Comparison of ENCODE assay signal across 20 cellular contexts in genomic region chr6:26514984-26515383, GRCh38. TPM values are rescaled to one million over a fixed set of nuclear protein-coding genes. Genes with fewer than 3 reads are reported as not detected.
DNase-seq lines count a peak whose midpoint lies in the region; ATAC-seq, FAIRE-seq and TF ChIP-seq lines count a peak whose summit lies in the region.
"Had no signal": no experiment of that assay in that cellular context is flagged by ENCODE, and none has a peak within 500 bp of the region (broad histone marks: within the 10 kb centered on the region; RNA-seq: fewer than 3 reads in every experiment).

No MANE protein-coding gene starts in this region.

- no peak overlapping the region for H3K4me3 Mint-ChIP-seq in astrocyte (ENCODE audit: unreplicated experiment)
- H3K4me3 Mint-ChIP-seq: CD4-positive, alpha-beta T cell had no signal

- TF ChIP-seq CTCF in A549 (IDR thresholded peaks at IDR 0.05): no peak
- TF ChIP-seq CTCF in astrocyte (IDR thresholded peaks at IDR 0.05; ENCODE audit: insufficient read depth, low read depth, low read length): no peak
- no peak for TF ChIP-seq CTCF in colonic mucosa (IDR thresholded peaks at IDR 0.05)

- ATAC-seq in A549: peak in 1 of 2 experiments; percentile 51; a peak in 3 of 6 replicates

- no peaks in the 10 kb centered on the region for H3K9me3 Mint-ChIP-seq in astrocyte (ENCODE audit: unreplicated experiment)
- H3K9me3 Mint-ChIP-seq: CD4-positive, alpha-beta T cell had no signal

- no peak overlapping the region for H3K27ac Mint-ChIP-seq in astrocyte (ENCODE audit: unreplicated experiment)
- H3K27ac Mint-ChIP-seq: CD4-positive, alpha-beta T cell had no signal

- TF ChIP-seq RAD21 in A549 (conservative IDR thresholded peaks at IDR 0.05 in 1 of 2, IDR thresholded peaks at IDR 0.05 in 1 of 2): no peak

- H3K79me2 ChIP-seq in astrocyte (ENCODE audit: insufficient read depth, low read length): no peaks in the 10 kb centered on the region

- H4K20me1 ChIP-seq in astrocyte (ENCODE audit: insufficient read depth, low read length): no peaks in the 10 kb centered on the region

- no peak for TF ChIP-seq POLR2A in A549 (IDR thresholded peaks at IDR 0.05; ENCODE audit: low read length)
- no peak for TF ChIP-seq POLR2A in GM12892 (IDR thresholded peaks at IDR 0.05; ENCODE audit: low read depth, low read length)

- no peak for TF ChIP-seq EP300 in A549 (IDR thresholded peaks at IDR 0.05)

- CTCF ChIA-PET in A549 (lab: Yijun Ruan, JAX): interaction anchor here (1.5 kb wide), 1 partner anchor 173 kb away, joined by 4 read pairs; no protein-coding TSS in a partner anchor

- H3K36me3 Mint-ChIP-seq in astrocyte (ENCODE audit: low read depth, unreplicated experiment): no peaks in the 10 kb centered on the region

- peaks cover 17% of the 10 kb centered on the region; the same call in 1 of the 3 replicates for H3K4me1 ChIP-seq in A549
- H3K4me1 ChIP-seq in astrocyte (ENCODE audit: insufficient read depth, low read length): no peaks in the 10 kb centered on the region
- no peaks in the 10 kb centered on the region for H3K4me1 ChIP-seq in colonic mucosa
- H3K4me1 ChIP-seq: SJCRH30 had no signal

- intact Hi-C loops in colonic mucosa (cut with DNase I): no loop called here

- H3K27ac ChIP-seq in A549 (no peak overlapping the region), astrocyte (ENCODE audit: low read depth, low read length) (no peak overlapping the region), colonic mucosa (no peak overlapping the region)
- H3K27ac ChIP-seq: GM23248, SJCRH30 had no signal

- H3K9me3 ChIP-seq in A549: no peaks in the 10 kb centered on the region
- H3K9me3 ChIP-seq in astrocyte (ENCODE audit: insufficient read depth, low read depth, low read length): no peaks in the 10 kb centered on the region
- no peaks in the 10 kb centered on the region for H3K9me3 ChIP-seq in colonic mucosa
- H3K9me3 ChIP-seq: SJCRH30 had no signal

- H3K27me3 ChIP-seq in astrocyte (ENCODE audit: insufficient read depth, low read length) (no peaks in the 10 kb centered on the region), colonic mucosa (no peaks in the 10 kb centered on the region)
- H3K27me3 ChIP-seq: SJCRH30 had no signal

- peaks cover 16% of the 10 kb centered on the region for H3K4me1 Mint-ChIP-seq in astrocyte (ENCODE audit: low read depth, unreplicated experiment)

- peak overlapping the region; percentile 30 for H2AFZ ChIP-seq in astrocyte (ENCODE audit: low read depth, low read length)
- H2AFZ ChIP-seq: GM23248 had no signal

- peaks cover 3% of the 10 kb centered on the region for H3K27me3 Mint-ChIP-seq in astrocyte (ENCODE audit: low read depth, unreplicated experiment)
- H3K27me3 Mint-ChIP-seq: CD4-positive, alpha-beta T cell had no signal

- H3K4me3 ChIP-seq in A549 (no peak overlapping the region), astrocyte (ENCODE audit: insufficient read depth, low read depth, low read length) (no peak overlapping the region), colonic mucosa (no peak overlapping the region)
- H3K4me3 ChIP-seq: GM23248, SJCRH30 had no signal

- FAIRE-seq in A549 (lab: Jason Lieb, UNC): no peak
- FAIRE-seq in astrocyte (lab: Jason Lieb, UNC): no peak
- FAIRE-seq in GM12892 (lab: Jason Lieb, UNC): no peak
- FAIRE-seq: GM19239 had no signal

- 31% methylated on average over 2 of the region's 2 CpGs for WGBS in A549 (ENCODE audit: missing lambda C conversion rate)

- H3K4me2 ChIP-seq in A549 (peak overlapping the region; percentile 19; the same call in 2 of the 3 replicates), astrocyte (ENCODE audit: low read length) (no peak overlapping the region)

- POLR2A ChIA-PET in A549 (lab: Yijun Ruan, JAX): no interaction called here

- H3K9ac ChIP-seq in astrocyte (ENCODE audit: low read length) (no peak overlapping the region), colonic mucosa (ENCODE audit: low read depth in 2 of 2, low read length in 2 of 2) (no peak overlapping the region)
- H3K9ac ChIP-seq: GM23248 had no signal

- DNase-seq in A549 (ENCODE audit: low read depth in 1 of 2, low spot score in 1 of 2): no peak
- DNase-seq in HuH-7 (ENCODE audit: low spot score): peak; percentile 59
- DNase-seq in astrocyte (ENCODE audit: low read depth): no peak
- DNase-seq in kidney glomerular epithelial cell (lab: John Stamatoyannopoulos, UW): peak; percentile 15
- no peak for DNase-seq in NCI-H446 treated with DMSO at 0.1 percent for 48 hours (lab: John Stamatoyannopoulos, UW)
- no peak for DNase-seq in colonic mucosa
- no peak for DNase-seq in NCI-H1417 (lab: John Stamatoyannopoulos, UW)
- no peak for DNase-seq in GM12892 (ENCODE audit: insufficient read length)
- DNase-seq: 8988T; CD4-positive, alpha-beta T cell; DMS153; GF-D8; GM23248; NCI-H187 treated with DMSO at 0.1 percent for 48 hours; NCI-H2227 treated with DMSO at 0.1 percent for 48 hours; NCI-H524; SJCRH30 had no signal

- no peaks in the 10 kb centered on the region for H3K36me3 ChIP-seq in astrocyte (ENCODE audit: insufficient read depth, low read length)
- H3K36me3 ChIP-seq in colonic mucosa: no peaks in the 10 kb centered on the region
- H3K36me3 ChIP-seq: SJCRH30 had no signal

TF ChIP-seq in A549, 52 proteins besides CTCF, POLR2A, EP300 and RAD21:
- TF ChIP-seq SMC3 (IDR thresholded peaks at IDR 0.05): no peak
- no peak for TF ChIP-seq FOSB (CRISPR knock-in tag; IDR thresholded peaks at IDR 0.05)
- TF ChIP-seq EHMT2 (IDR thresholded peaks at IDR 0.05; ENCODE audit: low read depth): no peak
- TF ChIP-seq SREBF2 (IDR thresholded peaks at IDR 0.05): no peak
- no peak for TF ChIP-seq CBX2 (IDR thresholded peaks at IDR 0.05; ENCODE audit: borderline replicate concordance, low read depth)
- no peak for TF ChIP-seq ESRRA (IDR thresholded peaks at IDR 0.05; ENCODE audit: borderline replicate concordance, low read length)

RNA-seq across cellular contexts. Expression of gene BTN1A1, which starts 14.9 kb away (rescaled TPM):
- not detected in 2 replicates for polyA plus RNA-seq in A549 (2011; rRNA removed)
- 0.01 TPM in 1 of 2 replicates, not detected in the other for polyA plus RNA-seq in A549 (2012; cell fraction: cytosol; rRNA removed)
- 0.02 TPM in 1 of 2 replicates, not detected in the other for polyA plus RNA-seq in A549 (2012; cell fraction: nucleus; rRNA removed)
- polyA plus RNA-seq in A549 (2017; fragmentation: RNase III; extraction: RNeasy Plus Mini Kit Qiagen cat#74134 plus additional on column Dnase treatment): not detected in 3 replicates
- not detected in 2 replicates for polyA minus RNA-seq in A549 (2011; rRNA and poly(A)+ RNA removed)
- not detected in 2 replicates for total RNA-seq in astrocyte
- total RNA-seq in colonic mucosa: not detected
- 0.70 TPM for polyA plus RNA-seq in GM12892 (2012; ENCODE audit: missing spikeins)
- total RNA-seq: CD4-positive, alpha-beta T cell; LHCN-M2 had no signal
- polyA plus RNA-seq: BJ, GM23248 had no signal

RNA-seq across cellular contexts. Expression of gene HMGN4, which starts 23.2 kb away (rescaled TPM):
- 59.0 and 62.9 TPM in 2 replicates for polyA plus RNA-seq in A549 (2011; rRNA removed)
- polyA plus RNA-seq in A549 (2012; cell fraction: cytosol; rRNA removed): 28.7 and 30.1 TPM in 2 replicates
- polyA plus RNA-seq in A549 (2012; cell fraction: nucleus; rRNA removed): 10.3 and 11.7 TPM in 2 replicates
- 52.8 to 55.0 TPM (median 53.0 TPM) in 3 replicates for polyA plus RNA-seq in A549 (2017; fragmentation: RNase III; extraction: RNeasy Plus Mini Kit Qiagen cat#74134 plus additional on column Dnase treatment)
- polyA minus RNA-seq in A549 (2011; rRNA and poly(A)+ RNA removed): 15.7 and 16.9 TPM in 2 replicates
- total RNA-seq in astrocyte: 46.2 and 49.4 TPM in 2 replicates
- 10 to 100 TPM; 40.6 to 56.0 TPM for total RNA-seq in colonic mucosa
- 93.1 TPM for polyA plus RNA-seq in GM12892 (2012; ENCODE audit: missing spikeins)

RNA-seq across cellular contexts. Expression of gene BTN2A1, which starts 57.2 kb away (rescaled TPM):
- polyA plus RNA-seq in A549 (2011; rRNA removed) (20.7 and 21.8 TPM in 2 replicates), A549 (2017; fragmentation: RNase III; extraction: RNeasy Plus Mini Kit Qiagen cat#74134 plus additional on column Dnase treatment) (19.2 to 20.3 TPM (median 19.3 TPM) in 3 replicates)
- polyA plus RNA-seq in A549 (2012; cell fraction: cytosol; rRNA removed): 13.4 and 14.2 TPM in 2 replicates
- polyA plus RNA-seq in A549 (2012; cell fraction: nucleus; rRNA removed): 23.8 and 26.1 TPM in 2 replicates
- 15.0 and 16.7 TPM in 2 replicates for polyA minus RNA-seq in A549 (2011; rRNA and poly(A)+ RNA removed)
- total RNA-seq in astrocyte (50.4 and 51.5 TPM in 2 replicates), colonic mucosa (10 to 100 TPM; 17.8 to 27.8 TPM)
- 16.3 TPM for polyA plus RNA-seq in GM12892 (2012; ENCODE audit: missing spikeins)

Comparison
In these comparisons a context has a peak if more than half of its experiments do, and no peak if none do; other contexts are left out.
1. DNase-seq: peak in HuH-7 (single experiment) and kidney glomerular epithelial cell (single experiment); none in A549 (0 of 2), astrocyte (single experiment), NCI-H446 treated with DMSO at 0.1 percent for 48 hours (single experiment), colonic mucosa (single experiment), NCI-H1417 (0 of 3) and GM12892 (single experiment).